24 cellular contexts compared by ENCODE assay signal in the genomic region with DNA sequence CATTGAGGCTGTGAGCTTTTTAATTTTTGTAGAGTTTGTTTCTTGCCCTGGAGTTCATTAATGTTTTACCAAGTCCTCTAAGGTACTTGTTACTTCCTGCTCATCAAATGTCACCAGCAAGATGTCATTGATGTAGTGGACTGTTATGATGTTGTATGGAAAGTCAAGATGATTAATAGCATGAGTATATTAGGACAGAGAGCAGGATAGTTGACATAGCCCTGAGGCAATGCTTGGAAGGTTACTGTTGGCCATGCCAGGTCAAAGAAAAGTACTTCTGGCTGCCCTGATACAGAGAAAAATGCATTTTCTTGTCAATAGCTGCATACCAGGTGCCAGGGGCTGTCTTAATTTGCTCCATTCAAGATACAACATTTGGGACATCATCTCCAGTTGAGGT. TPM values are rescaled to one million over a fixed set of nuclear protein-coding genes. Genes with fewer than 3 reads are reported as not detected.
"Had no signal": no experiment of that assay in that cellular context is flagged by ENCODE, and none has a peak within 500 bp of the region (broad histone marks: within the 10 kb centered on the region; RNA-seq: fewer than 3 reads in every experiment).

No MANE protein-coding gene starts in this region.

- H3K4me3 ChIP-seq: adrenal gland, breast epithelium, colonic mucosa had no signal

- H3K27me3 ChIP-seq: adrenal gland, breast epithelium, colonic mucosa had no signal

- DNase-seq: activated CD4-positive, alpha-beta T cell treated with anti-CD3 and anti-CD28 coated beads for 36 hours; activated CD4-positive, alpha-beta T cell treated with anti-CD3 and anti-CD28 coated beads, Interleukin-2, amount 50 U/mL, for 1 hour; activated CD4-positive, CD25-positive, alpha-beta regulatory T cell; activated CD8-positive, alpha-beta memory T cell treated with anti-CD3 and anti-CD28 coated beads, Interleukin-2, amount 50 U/mL, for 4 hours; activated CD8-positive, alpha-beta T cell treated with anti-CD3 and anti-CD28 coated beads for 36 hours; activated naive CD4-positive, alpha-beta T cell treated with anti-CD3 and anti-CD28 coated beads, Interleukin-2, amount 50 U/mL, for 16 hours; activated naive CD8-positive, alpha-beta T cell treated with anti-CD3 and anti-CD28 coated beads, Interleukin-2, amount 10 ng/mL, durations not matched to agents 7 days and 5 days; adrenal gland; anterior cingulate cortex; caudate nucleus; colonic mucosa; NCI-H1105 treated with DMSO at 0.1 percent for 48 hours; NCI-H1436 treated with DMSO at 0.1 percent for 48 hours; NCI-H1930; NCI-H2107; NCI-H2171 treated with DMSO at 0.1 percent for 48 hours; NCI-H226; NCI-H526; SHP77 treated with DMSO at 0.1 percent for 48 hours had no signal

- H3K9me3 ChIP-seq: adrenal gland, breast epithelium, colonic mucosa had no signal

- ATAC-seq: activated CD4-positive, alpha-beta T cell treated with anti-CD3 and anti-CD28 coated beads for 36 hours; activated CD8-positive, alpha-beta T cell treated with anti-CD3 and anti-CD28 coated beads for 36 hours had no signal

- H3K27ac ChIP-seq: adrenal gland, breast epithelium, colonic mucosa, VCaP had no signal

- H3K4me1 ChIP-seq: adrenal gland, breast epithelium, colonic mucosa had no signal

- H3K36me3 ChIP-seq: adrenal gland, breast epithelium, colonic mucosa had no signal

RNA-seq across cellular contexts. Expression of gene KRTAP1-5, which starts 6.7 kb away (rescaled TPM):
- total RNA-seq: activated CD4-positive, alpha-beta T cell treated with anti-CD3 and anti-CD28 coated beads for 36 hours; activated CD8-positive, alpha-beta T cell treated with anti-CD3 and anti-CD28 coated beads for 36 hours; activated naive CD8-positive, alpha-beta T cell treated with anti-CD3 and anti-CD28 coated beads, Interleukin-2, amount 10 ng/mL, durations not matched to agents 7 days and 5 days; adrenal gland; breast epithelium; cerebellum; colonic mucosa; NCI-H460; T-helper 2 cell treated with Interferon-gamma antibody and Interleukin-4, amounts not matched to agents 100 ng/mL and 5 ng/mL, for 36 hours had no signal

RNA-seq across cellular contexts. Expression of gene KRTAP1-4, which starts 9.6 kb away (rescaled TPM):
- total RNA-seq: activated CD4-positive, alpha-beta T cell treated with anti-CD3 and anti-CD28 coated beads for 36 hours; activated CD8-positive, alpha-beta T cell treated with anti-CD3 and anti-CD28 coated beads for 36 hours; activated naive CD8-positive, alpha-beta T cell treated with anti-CD3 and anti-CD28 coated beads, Interleukin-2, amount 10 ng/mL, durations not matched to agents 7 days and 5 days; adrenal gland; breast epithelium; cerebellum; colonic mucosa; NCI-H460; T-helper 2 cell treated with Interferon-gamma antibody and Interleukin-4, amounts not matched to agents 100 ng/mL and 5 ng/mL, for 36 hours had no signal

RNA-seq across cellular contexts. Expression of gene KRTAP3-1, which starts 11.4 kb away (rescaled TPM):
- total RNA-seq: activated CD4-positive, alpha-beta T cell treated with anti-CD3 and anti-CD28 coated beads for 36 hours; activated CD8-positive, alpha-beta T cell treated with anti-CD3 and anti-CD28 coated beads for 36 hours; activated naive CD8-positive, alpha-beta T cell treated with anti-CD3 and anti-CD28 coated beads, Interleukin-2, amount 10 ng/mL, durations not matched to agents 7 days and 5 days; adrenal gland; breast epithelium; cerebellum; colonic mucosa; NCI-H460; T-helper 2 cell treated with Interferon-gamma antibody and Interleukin-4, amounts not matched to agents 100 ng/mL and 5 ng/mL, for 36 hours had no signal

RNA-seq across cellular contexts. Expression of gene KRTAP1-3, which starts 14.3 kb away (rescaled TPM):
- total RNA-seq: activated CD4-positive, alpha-beta T cell treated with anti-CD3 and anti-CD28 coated beads for 36 hours; activated CD8-positive, alpha-beta T cell treated with anti-CD3 and anti-CD28 coated beads for 36 hours; activated naive CD8-positive, alpha-beta T cell treated with anti-CD3 and anti-CD28 coated beads, Interleukin-2, amount 10 ng/mL, durations not matched to agents 7 days and 5 days; adrenal gland; breast epithelium; cerebellum; colonic mucosa; NCI-H460; T-helper 2 cell treated with Interferon-gamma antibody and Interleukin-4, amounts not matched to agents 100 ng/mL and 5 ng/mL, for 36 hours had no signal

RNA-seq across cellular contexts. Expression of gene KRTAP3-2, which starts 20.6 kb away (rescaled TPM):
- total RNA-seq: activated CD4-positive, alpha-beta T cell treated with anti-CD3 and anti-CD28 coated beads for 36 hours; activated CD8-positive, alpha-beta T cell treated with anti-CD3 and anti-CD28 coated beads for 36 hours; activated naive CD8-positive, alpha-beta T cell treated with anti-CD3 and anti-CD28 coated beads, Interleukin-2, amount 10 ng/mL, durations not matched to agents 7 days and 5 days; adrenal gland; breast epithelium; cerebellum; colonic mucosa; NCI-H460; T-helper 2 cell treated with Interferon-gamma antibody and Interleukin-4, amounts not matched to agents 100 ng/mL and 5 ng/mL, for 36 hours had no signal
